Comparison of ENCODE assay signal across 40 cellular contexts in the genomic region with DNA sequence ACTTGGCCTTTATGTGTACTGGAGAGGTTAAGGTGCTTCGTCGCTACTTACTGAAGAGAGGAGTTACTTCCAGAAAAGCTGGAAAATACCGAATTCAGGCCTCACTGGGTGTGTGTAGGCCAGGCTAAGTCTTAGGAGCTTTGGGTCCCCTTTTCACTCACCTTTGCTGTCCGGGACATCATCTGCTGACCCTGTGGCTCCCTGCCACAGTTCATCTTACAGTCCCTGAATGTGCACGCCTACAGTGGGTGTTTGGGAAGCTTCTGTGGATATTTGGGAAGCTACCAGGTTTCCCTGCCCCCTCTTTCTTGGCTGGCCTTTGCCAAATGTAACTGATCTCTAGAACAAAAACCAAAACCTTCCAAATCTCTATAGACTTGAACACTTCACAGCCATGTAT.
"Had no signal": no experiment of that assay in that cellular context is flagged by ENCODE, and none has a peak within 500 bp of the region (broad histone marks: within the 10 kb centered on the region; RNA-seq: fewer than 3 reads in every experiment).

No MANE protein-coding gene starts in this region.

- H3K27me3 Mint-ChIP-seq: activated naive CD8-positive, alpha-beta T cell treated with anti-CD3 and anti-CD28 coated beads, Interleukin-2, amount 10 ng/mL, durations not matched to agents 7 days and 5 days had no signal

- DNase-seq: activated effector memory CD4-positive, alpha-beta T cell treated with anti-CD3 and anti-CD28 coated beads, Interleukin-2, amount 50 U/mL, for 16 hours; activated effector memory CD4-positive, alpha-beta T cell treated with Interleukin-2 at 50 U/mL for 16 hours; activated gamma-delta T cell; activated gamma-delta T cell treated with Interleukin-2 at 50 U/mL for 16 hours; activated naive CD4-positive, alpha-beta T cell; activated naive CD4-positive, alpha-beta T cell treated with anti-CD3 and anti-CD28 coated beads for 36 hours; activated naive CD4-positive, alpha-beta T cell treated with anti-CD3 and anti-CD28 coated beads, Interleukin-2, amount 10 ng/mL, durations not matched to agents 7 days and 5 days; activated naive CD4-positive, alpha-beta T cell treated with anti-CD3 and anti-CD28 coated beads, Interleukin-2, amount 50 U/mL, for 16 hours; activated naive CD4-positive, alpha-beta T cell treated with Interleukin-2 at 50 U/mL for 16 hours; activated naive CD8-positive, alpha-beta T cell treated with anti-CD3 and anti-CD28 coated beads for 36 hours; activated naive CD8-positive, alpha-beta T cell treated with anti-CD3 and anti-CD28 coated beads, Interleukin-2, amount 10 ng/mL, durations not matched to agents 7 days and 5 days; activated naive CD8-positive, alpha-beta T cell treated with anti-CD3 and anti-CD28 coated beads, Interleukin-2, amount 50 U/mL, for 24 hours; activated T-cell treated with anti-CD3 and anti-CD28 coated beads, Interleukin-2, amount 50 U/mL, for 1 hour; activated T-cell treated with anti-CD3 and anti-CD28 coated beads, Interleukin-2, amount 50 U/mL, for 24 hours; activated T-cell treated with anti-CD3 and anti-CD28 coated beads, Interleukin-2, amount 50 U/mL, for 4 hours; activated T-cell treated with anti-CD3 and anti-CD28 coated beads, Interleukin-2, amount 50 U/mL, for 48 hours; activated T-cell treated with anti-CD3 and anti-CD28 coated beads, Interleukin-2, amount 50 U/mL, for 72 hours; adrenal gland; amniotic stem cell; amygdala; anterior cingulate cortex; aorta; body of pancreas; brain microvascular endothelial cell; caudate nucleus; central memory CD4-positive, alpha-beta T cell; cerebellar nuclear complex had no signal

- H3K4me3 Mint-ChIP-seq: activated naive CD4-positive, alpha-beta T cell treated with anti-CD3 and anti-CD28 coated beads for 36 hours; activated naive CD4-positive, alpha-beta T cell treated with anti-CD3 and anti-CD28 coated beads, Interleukin-2, amount 10 ng/mL, durations not matched to agents 7 days and 5 days; activated naive CD4-positive, alpha-beta T cell treated with anti-CD3 and anti-CD28 coated beads, Interleukin-2, amount 50 U/mL, for 24 hours; activated naive CD8-positive, alpha-beta T cell; activated naive CD8-positive, alpha-beta T cell treated with anti-CD3 and anti-CD28 coated beads for 36 hours; activated naive CD8-positive, alpha-beta T cell treated with anti-CD3 and anti-CD28 coated beads, Interleukin-2, amount 10 ng/mL, durations not matched to agents 7 days and 5 days; activated naive CD8-positive, alpha-beta T cell treated with anti-CD3 and anti-CD28 coated beads, Interleukin-2, amount 50 U/mL, for 24 hours; activated T-cell treated with anti-CD3 and anti-CD28 coated beads, Interleukin-2, amount 50 U/mL, for 24 hours; activated T-cell treated with anti-CD3 and anti-CD28 coated beads, Interleukin-2, amount 50 U/mL, for 4 hours; activated T-cell treated with anti-CD3 and anti-CD28 coated beads, Interleukin-2, amount 50 U/mL, for 72 hours; activated T-helper 1 cell treated with anti-CD3 and anti-CD28 coated beads, Interleukin-12 subunit alpha, Interleukin-12 subunit beta, Interleukin-2, Interleukin-4 antibody, amounts not matched to agents 30 ng/mL and 10 ng/mL and 1 ng/mL, durations not matched to agents 14 hours and 24 hours and 36 hours; activated T-helper 17 cell treated with anti-CD3 and anti-CD28 coated beads, Interleukin-2, amount 50 U/mL, for 72 hours; brain; central memory CD8-positive, alpha-beta T cell had no signal

- H3K27ac ChIP-seq: adrenal gland, ascending aorta, body of pancreas, brain microvascular endothelial cell, breast epithelium, cardiac muscle cell had no signal

- ATAC-seq: activated naive CD4-positive, alpha-beta T cell treated with anti-CD3 and anti-CD28 coated beads, Interleukin-2, amount 50 U/mL, for 72 hours; activated naive CD8-positive, alpha-beta T cell treated with anti-CD3 and anti-CD28 coated beads, Interleukin-2, amount 50 U/mL, for 24 hours; activated T-cell treated with anti-CD3 and anti-CD28 coated beads, Interleukin-2, amount 50 U/mL, for 4 hours; activated T-cell treated with anti-CD3 and anti-CD28 coated beads, Interleukin-2, amount 50 U/mL, for 72 hours; activated T-helper 17 cell treated with anti-CD3 and anti-CD28 coated beads, Interleukin-2, amount 50 U/mL, for 72 hours; body of pancreas had no signal

- H3K4me1 Mint-ChIP-seq: activated naive CD4-positive, alpha-beta T cell treated with anti-CD3 and anti-CD28 coated beads, Interleukin-2, amount 10 ng/mL, durations not matched to agents 7 days and 5 days; activated naive CD4-positive, alpha-beta T cell treated with anti-CD3 and anti-CD28 coated beads, Interleukin-2, amount 50 U/mL, for 24 hours; activated naive CD8-positive, alpha-beta T cell treated with anti-CD3 and anti-CD28 coated beads for 36 hours; activated naive CD8-positive, alpha-beta T cell treated with anti-CD3 and anti-CD28 coated beads, Interleukin-2, amount 10 ng/mL, durations not matched to agents 7 days and 5 days; activated naive CD8-positive, alpha-beta T cell treated with anti-CD3 and anti-CD28 coated beads, Interleukin-2, amount 50 U/mL, for 24 hours; activated T-helper 17 cell treated with anti-CD3 and anti-CD28 coated beads, Interleukin-2, amount 50 U/mL, for 72 hours; brain; central memory CD8-positive, alpha-beta T cell had no signal

- H3K27ac Mint-ChIP-seq: activated naive CD4-positive, alpha-beta T cell treated with anti-CD3 and anti-CD28 coated beads for 36 hours; activated naive CD4-positive, alpha-beta T cell treated with anti-CD3 and anti-CD28 coated beads, Interleukin-2, amount 10 ng/mL, durations not matched to agents 7 days and 5 days; activated naive CD4-positive, alpha-beta T cell treated with anti-CD3 and anti-CD28 coated beads, Interleukin-2, amount 50 U/mL, for 24 hours; activated naive CD4-positive, alpha-beta T cell treated with anti-CD3 and anti-CD28 coated beads, Interleukin-2, amount 50 U/mL, for 72 hours; activated naive CD8-positive, alpha-beta T cell; activated naive CD8-positive, alpha-beta T cell treated with anti-CD3 and anti-CD28 coated beads for 36 hours; activated naive CD8-positive, alpha-beta T cell treated with anti-CD3 and anti-CD28 coated beads, Interleukin-2, amount 10 ng/mL, durations not matched to agents 7 days and 5 days; activated naive CD8-positive, alpha-beta T cell treated with anti-CD3 and anti-CD28 coated beads, Interleukin-2, amount 50 U/mL, for 24 hours; activated T-cell treated with anti-CD3 and anti-CD28 coated beads, Interleukin-2, amount 50 U/mL, for 24 hours; activated T-cell treated with anti-CD3 and anti-CD28 coated beads, Interleukin-2, amount 50 U/mL, for 72 hours; activated T-helper 1 cell treated with anti-CD3 and anti-CD28 coated beads, Interleukin-12 subunit alpha, Interleukin-12 subunit beta, Interleukin-2, Interleukin-4 antibody, amounts not matched to agents 30 ng/mL and 10 ng/mL and 1 ng/mL, durations not matched to agents 14 hours and 24 hours and 36 hours; activated T-helper 17 cell treated with anti-CD3 and anti-CD28 coated beads, Interleukin-2, amount 50 U/mL, for 72 hours; activated T-helper 2 cell treated with anti-CD3 and anti-CD28 coated beads, Interferon-gamma antibody, Interleukin-2, Interleukin-4, amounts not matched to agents 10 μg/mL and 5 μg/mL and 100 μg/mL, durations not matched to agents 14 hours and 24 hours and 36 hours; brain had no signal

- FAIRE-seq: astrocyte, bronchial epithelial cell had no signal

- H3K36me3 ChIP-seq: adrenal gland, ascending aorta, brain microvascular endothelial cell, breast epithelium, cardiac muscle cell had no signal

- H3K36me3 Mint-ChIP-seq: activated naive CD4-positive, alpha-beta T cell treated with anti-CD3 and anti-CD28 coated beads, Interleukin-2, amount 10 ng/mL, durations not matched to agents 7 days and 5 days; activated naive CD4-positive, alpha-beta T cell treated with anti-CD3 and anti-CD28 coated beads, Interleukin-2, amount 50 U/mL, for 24 hours; activated naive CD4-positive, alpha-beta T cell treated with anti-CD3 and anti-CD28 coated beads, Interleukin-2, amount 50 U/mL, for 72 hours; activated naive CD8-positive, alpha-beta T cell; activated naive CD8-positive, alpha-beta T cell treated with anti-CD3 and anti-CD28 coated beads for 36 hours; activated naive CD8-positive, alpha-beta T cell treated with anti-CD3 and anti-CD28 coated beads, Interleukin-2, amount 10 ng/mL, durations not matched to agents 7 days and 5 days had no signal

- H3K9me3 ChIP-seq: adrenal gland, ascending aorta, body of pancreas, breast epithelium had no signal

- H3K27me3 ChIP-seq: adrenal gland, ascending aorta, body of pancreas, brain microvascular endothelial cell, breast epithelium, cardiac muscle cell had no signal

- H3K9me3 Mint-ChIP-seq: activated naive CD4-positive, alpha-beta T cell treated with anti-CD3 and anti-CD28 coated beads for 36 hours; activated naive CD4-positive, alpha-beta T cell treated with anti-CD3 and anti-CD28 coated beads, Interleukin-2, amount 10 ng/mL, durations not matched to agents 7 days and 5 days; activated naive CD4-positive, alpha-beta T cell treated with anti-CD3 and anti-CD28 coated beads, Interleukin-2, amount 50 U/mL, for 24 hours; activated naive CD4-positive, alpha-beta T cell treated with anti-CD3 and anti-CD28 coated beads, Interleukin-2, amount 50 U/mL, for 72 hours; activated naive CD8-positive, alpha-beta T cell treated with anti-CD3 and anti-CD28 coated beads for 36 hours; activated naive CD8-positive, alpha-beta T cell treated with anti-CD3 and anti-CD28 coated beads, Interleukin-2, amount 10 ng/mL, durations not matched to agents 7 days and 5 days; activated naive CD8-positive, alpha-beta T cell treated with anti-CD3 and anti-CD28 coated beads, Interleukin-2, amount 50 U/mL, for 24 hours; activated T-cell treated with anti-CD3 and anti-CD28 coated beads, Interleukin-2, amount 50 U/mL, for 24 hours; activated T-cell treated with anti-CD3 and anti-CD28 coated beads, Interleukin-2, amount 50 U/mL, for 4 hours; activated T-cell treated with anti-CD3 and anti-CD28 coated beads, Interleukin-2, amount 50 U/mL, for 72 hours; activated T-helper 1 cell treated with anti-CD3 and anti-CD28 coated beads, Interleukin-12 subunit alpha, Interleukin-12 subunit beta, Interleukin-2, Interleukin-4 antibody, amounts not matched to agents 30 ng/mL and 10 ng/mL and 1 ng/mL, durations not matched to agents 14 hours and 24 hours and 36 hours; activated T-helper 17 cell treated with anti-CD3 and anti-CD28 coated beads, Interleukin-2, amount 50 U/mL, for 72 hours; activated T-helper 2 cell treated with anti-CD3 and anti-CD28 coated beads, Interferon-gamma antibody, Interleukin-2, Interleukin-4, amounts not matched to agents 10 μg/mL and 5 μg/mL and 100 μg/mL, durations not matched to agents 14 hours and 24 hours and 36 hours; brain; central memory CD8-positive, alpha-beta T cell had no signal

- H3K4me3 ChIP-seq: adrenal gland, ascending aorta, body of pancreas, breast epithelium, cardiac muscle cell had no signal

- H3K4me1 ChIP-seq: adrenal gland, ascending aorta, body of pancreas, breast epithelium had no signal
